ENCODE assay signal across 18 cellular contexts in the genomic region with DNA sequence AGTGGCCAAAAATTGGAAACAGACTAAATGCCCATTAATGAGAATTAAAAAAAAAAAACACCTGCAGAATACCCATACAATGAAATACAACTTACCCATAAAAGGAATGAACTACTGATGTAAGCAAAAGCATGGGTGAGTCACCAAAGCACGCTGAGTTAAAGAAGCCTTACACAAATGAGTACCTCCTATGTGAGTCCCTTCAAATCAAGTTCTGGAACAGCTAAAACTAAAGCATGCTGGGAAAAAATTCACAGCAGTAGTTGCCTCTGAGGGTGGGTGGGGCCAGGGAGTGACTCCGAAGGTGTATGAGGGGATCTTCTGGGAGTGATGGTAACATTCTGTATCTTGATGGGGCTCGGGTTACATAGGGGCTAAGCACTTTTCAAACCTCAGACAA. TPM values are rescaled to one million over a fixed set of nuclear protein-coding genes. Genes with fewer than 3 reads are reported as not detected.
A peak's percentile ranks its signal among the peaks of the same experiment; 100 is the strongest.
DNase-seq lines count a peak whose midpoint lies in the region; ATAC-seq and TF ChIP-seq lines count a peak whose summit lies in the region.
"Had no signal": no experiment of that assay in that cellular context is flagged by ENCODE, and none has a peak within 500 bp of the region (broad histone marks: within the 10 kb centered on the region; RNA-seq: fewer than 3 reads in every experiment).

No MANE protein-coding gene starts in this region.

- no peaks in the 10 kb centered on the region for H3K36me3 ChIP-seq in ascending aorta
- H3K36me3 ChIP-seq: vagina had no signal

- no peak overlapping the region for H3K27ac Mint-ChIP-seq in activated T-helper 17 cell treated with anti-CD3 and anti-CD28 coated beads, Interleukin-2, amount 50 U/mL, for 72 hours
- H3K27ac Mint-ChIP-seq: stimulated activated naive CD8-positive, alpha-beta T cell treated with anti-CD3 and anti-CD28 coated beads, Interleukin-15, Interleukin-2, amounts not matched to agents 100 ng/mL and 50 ng/mL, for 24 hours had no signal

- intact Hi-C loops in ascending aorta (cut with DNase I) = no loop called here

- no peaks in the 10 kb centered on the region for H3K9me3 Mint-ChIP-seq in activated T-helper 17 cell treated with anti-CD3 and anti-CD28 coated beads, Interleukin-2, amount 50 U/mL, for 72 hours
- H3K9me3 Mint-ChIP-seq: central memory CD8-positive, alpha-beta T cell; stimulated activated naive CD8-positive, alpha-beta T cell treated with anti-CD3 and anti-CD28 coated beads, Interleukin-15, Interleukin-2, amounts not matched to agents 100 ng/mL and 50 ng/mL, for 24 hours had no signal

- POLR2A ChIA-PET in AG04450 (lab: Yijun Ruan, JAX) = no interaction called here

- no peaks in the 10 kb centered on the region for H3K4me1 Mint-ChIP-seq in activated T-helper 17 cell treated with anti-CD3 and anti-CD28 coated beads, Interleukin-2, amount 50 U/mL, for 72 hours
- H3K4me1 Mint-ChIP-seq: central memory CD8-positive, alpha-beta T cell had no signal

- H3K27me3 ChIP-seq in AG04450 (ENCODE audit: control insufficient read depth, insufficient read depth, low read length) (peaks cover 18% of the 10 kb centered on the region), foreskin keratinocyte (no peaks in the 10 kb centered on the region), ascending aorta (no peaks in the 10 kb centered on the region)
- H3K27me3 ChIP-seq: vagina had no signal

- TF ChIP-seq CTCF in AG04450 (IDR thresholded peaks at IDR 0.05; ENCODE audit: low read depth, low read length) = no peak
- no peak for TF ChIP-seq CTCF in foreskin keratinocyte (conservative IDR thresholded peaks at IDR 0.05)
- no peak for TF ChIP-seq CTCF in ascending aorta (IDR thresholded peaks at IDR 0.05)

- H3K9me3 ChIP-seq in AG04450 (ENCODE audit: control insufficient read depth, insufficient read depth, low read length) = peaks cover 2% of the 10 kb centered on the region; the same call in 1 of the 2 replicates
- no peaks in the 10 kb centered on the region for H3K9me3 ChIP-seq in ascending aorta
- H3K9me3 ChIP-seq: SK-N-SH, vagina had no signal

- H3K27me3 Mint-ChIP-seq in activated T-helper 17 cell treated with anti-CD3 and anti-CD28 coated beads, Interleukin-2, amount 50 U/mL, for 72 hours = no peaks in the 10 kb centered on the region

- H3K27ac ChIP-seq in AG04450 (ENCODE audit: low read depth, low read length) (no peak overlapping the region), foreskin keratinocyte (no peak overlapping the region), ascending aorta (no peak overlapping the region)
- H3K27ac ChIP-seq: KMS-11, parathyroid adenoma, vagina had no signal

- peak; percentile 88 for ATAC-seq in activated T-helper 17 cell treated with anti-CD3 and anti-CD28 coated beads, Interleukin-2, amount 50 U/mL, for 72 hours (replicated peaks)
- ATAC-seq in foreskin keratinocyte (peak; percentile 68), HG03571 (IDR thresholded peaks at IDR 0.05; ENCODE audit: unreplicated experiment) (no peak), HG03108 (IDR thresholded peaks at IDR 0.05; ENCODE audit: unreplicated experiment) (no peak)

- H3K4me3 ChIP-seq in AG04450 (ENCODE audit: low read depth, low read length) (no peak overlapping the region), ascending aorta (no peak overlapping the region)
- H3K4me3 ChIP-seq: vagina had no signal

- DNase-seq in AG04450 (ENCODE audit: low read depth, low spot score) = peak; percentile 26
- DNase-seq in H4 (ENCODE audit: low spot score) = peak; percentile 55
- DNase-seq in foreskin keratinocyte = peak; percentile 40 to 59
- no peak for DNase-seq in ascending aorta (ENCODE audit: low spot score in 2 of 2)
- DNase-seq: activated naive CD4-positive, alpha-beta T cell treated with Interleukin-2 at 50 U/mL for 16 hours; C1 segment of cervical spinal cord; DND-41; NCI-H146; SK-N-SH; stimulated activated CD4-positive, alpha-beta T cell treated with anti-CD3 and anti-CD28 coated beads, Interleukin-12 subunit alpha, Interleukin-12 subunit beta, amount 100 ng/mL, for 4 hours had no signal

- CTCF ChIA-PET in AG04450 (lab: Charles Lee) = interaction anchor here (0.6 kb wide), 1 partner anchor 173 kb away, joined by 7 read pairs; no protein-coding TSS in a partner anchor

- no peaks in the 10 kb centered on the region for H3K36me3 Mint-ChIP-seq in activated T-helper 17 cell treated with anti-CD3 and anti-CD28 coated beads, Interleukin-2, amount 50 U/mL, for 72 hours (ENCODE audit: low read depth)

- no peak overlapping the region for H3K4me3 Mint-ChIP-seq in activated T-helper 17 cell treated with anti-CD3 and anti-CD28 coated beads, Interleukin-2, amount 50 U/mL, for 72 hours
- H3K4me3 Mint-ChIP-seq: central memory CD8-positive, alpha-beta T cell; stimulated activated naive CD8-positive, alpha-beta T cell treated with anti-CD3 and anti-CD28 coated beads, Interleukin-15, Interleukin-2, amounts not matched to agents 100 ng/mL and 50 ng/mL, for 24 hours had no signal

- no peaks in the 10 kb centered on the region for H3K4me1 ChIP-seq in foreskin keratinocyte
- H3K4me1 ChIP-seq in ascending aorta = no peaks in the 10 kb centered on the region

RNA-seq across cellular contexts. Expression of gene MYO5C, which starts 11.4 kb away (rescaled TPM):
- polyA plus RNA-seq in AG04450 (2011; rRNA removed) = 0.14 and 0.24 TPM in 2 replicates
- polyA minus RNA-seq in AG04450 (2011; rRNA and poly(A)+ RNA removed) = 0.22 and 0.28 TPM in 2 replicates
- total RNA-seq in H4 (2014; rRNA removed; shearing (Covaris generic)) = 0.06 and 0.29 TPM in 2 replicates
- 1 to 10 TPM; 2.3 to 3.0 TPM for total RNA-seq in activated T-helper 17 cell treated with anti-CD3 and anti-CD28 coated beads, Interleukin-2, amount 50 U/mL, for 72 hours
- 0.28 and 0.37 TPM in 2 replicates for total RNA-seq in foreskin keratinocyte
- 0.08 and 0.28 TPM in 2 replicates for polyA plus RNA-seq in foreskin keratinocyte
- total RNA-seq in ascending aorta = 11.0 TPM

Comparison
In these comparisons a context has a peak if more than half of its experiments do, and no peak if none do; other contexts are left out.
1. DNase-seq: peak in AG04450 (single experiment), H4 (single experiment) and foreskin keratinocyte (2 of 2); none in ascending aorta (0 of 2).
2. ATAC-seq: peak in activated T-helper 17 cell treated with anti-CD3 and anti-CD28 coated beads, Interleukin-2, amount 50 U/mL, for 72 hours (single experiment) and foreskin keratinocyte (single experiment); none in HG03571 (single experiment) and HG03108 (single experiment).